35 cellular contexts compared by ENCODE assay signal in the genomic region with DNA sequence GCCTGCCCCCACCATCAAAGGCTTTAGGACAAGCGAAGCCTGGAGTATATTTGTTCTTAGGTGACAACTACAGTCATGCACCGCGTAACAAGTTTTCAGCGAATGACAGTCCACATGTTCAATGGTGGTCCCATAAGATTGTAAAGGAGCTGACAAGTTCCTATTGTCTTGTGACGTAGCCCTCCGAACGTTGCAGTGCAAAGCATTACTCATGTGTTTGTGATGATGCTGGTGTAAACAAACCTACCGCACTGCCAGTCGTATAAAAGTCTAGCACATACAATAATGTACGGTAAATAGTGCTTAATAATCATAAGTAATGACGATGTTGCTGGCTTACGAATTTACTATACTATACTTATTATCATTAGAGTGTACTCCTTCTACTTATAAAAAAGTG. TPM values are rescaled to one million over a fixed set of nuclear protein-coding genes. Genes with fewer than 3 reads are reported as not detected.
"Had no signal": no experiment of that assay in that cellular context is flagged by ENCODE, and none has a peak within 500 bp of the region (broad histone marks: within the 10 kb centered on the region; RNA-seq: fewer than 3 reads in every experiment).

No MANE protein-coding gene starts in this region.

- H3K9me3 ChIP-seq: adrenal gland, body of pancreas, breast epithelium had no signal

- DNase-seq: activated B cell treated with CpG ODN at 0.5 μM for 24 hours; activated CD4-positive, alpha-beta memory T cell treated with anti-CD3 and anti-CD28 coated beads for 36 hours; activated CD4-positive, alpha-beta T cell treated with anti-CD3 and anti-CD28 coated beads for 48 hours; activated CD4-positive, alpha-beta T cell treated with anti-CD3 and anti-CD28 coated beads, Interleukin-2, amount 50 U/mL, for 1 hour; activated CD4-positive, alpha-beta T cell treated with anti-CD3 and anti-CD28 coated beads, Interleukin-2, amount 50 U/mL, for 4 hours; activated CD4-positive, CD25-positive, alpha-beta regulatory T cell treated with anti-CD3 and anti-CD28 coated beads, Interleukin-2, amount 50 U/mL, for 72 hours; activated CD8-positive, alpha-beta memory T cell treated with anti-CD3 and anti-CD28 coated beads, Interleukin-2, amount 50 U/mL, for 4 hours; activated CD8-positive, alpha-beta T cell treated with anti-CD3 and anti-CD28 coated beads for 36 hours; activated effector memory CD4-positive, alpha-beta T cell treated with anti-CD3 and anti-CD28 coated beads, Interleukin-2, amount 50 U/mL, for 16 hours; activated gamma-delta T cell treated with Interleukin-2 at 50 U/mL for 16 hours; activated naive CD4-positive, alpha-beta T cell; activated naive CD4-positive, alpha-beta T cell treated with anti-CD3 and anti-CD28 coated beads for 36 hours; activated naive CD4-positive, alpha-beta T cell treated with anti-CD3 and anti-CD28 coated beads, Interleukin-2, amount 50 U/mL, for 16 hours; activated naive CD8-positive, alpha-beta T cell treated with anti-CD3 and anti-CD28 coated beads for 36 hours; activated T-cell treated with anti-CD3 and anti-CD28 coated beads for 4 hours; activated T-cell treated with anti-CD3 and anti-CD28 coated beads, Interleukin-2, amount 50 U/mL, for 1 hour; activated T-cell treated with anti-CD3 and anti-CD28 coated beads, Interleukin-2, amount 50 U/mL, for 4 hours; activated T-cell treated with anti-CD3 and anti-CD28 coated beads, Interleukin-2, amount 50 U/mL, for 72 hours; adrenal gland; amniotic stem cell; aorta; body of pancreas; brain microvascular endothelial cell; central memory CD4-positive, alpha-beta T cell; T-helper 1 cell; T-helper 2 cell; T-helper 9 cell had no signal

- H3K27me3 Mint-ChIP-seq: activated B cell treated with CpG ODN at 0.5 μM for 24 hours; activated CD4-positive, alpha-beta memory T cell treated with anti-CD3 and anti-CD28 coated beads for 36 hours; activated CD8-positive, alpha-beta T cell treated with anti-CD3 and anti-CD28 coated beads for 36 hours had no signal

- H3K27me3 ChIP-seq: adrenal gland, body of pancreas, brain microvascular endothelial cell, breast epithelium had no signal

- H3K4me3 Mint-ChIP-seq: activated B cell treated with CpG ODN at 0.5 μM for 24 hours; activated CD4-positive, alpha-beta memory T cell treated with anti-CD3 and anti-CD28 coated beads for 36 hours; activated CD8-positive, alpha-beta T cell treated with anti-CD3 and anti-CD28 coated beads for 36 hours; activated naive CD4-positive, alpha-beta T cell treated with anti-CD3 and anti-CD28 coated beads for 36 hours; activated naive CD8-positive, alpha-beta T cell treated with anti-CD3 and anti-CD28 coated beads for 36 hours; activated T-cell treated with anti-CD3 and anti-CD28 coated beads, Interleukin-2, amount 50 U/mL, for 4 hours; activated T-cell treated with anti-CD3 and anti-CD28 coated beads, Interleukin-2, amount 50 U/mL, for 72 hours; activated T-helper 1 cell treated with anti-CD3 and anti-CD28 coated beads, Interleukin-12 subunit alpha, Interleukin-12 subunit beta, Interleukin-2, Interleukin-4 antibody, amounts not matched to agents 30 ng/mL and 10 ng/mL and 1 ng/mL, durations not matched to agents 14 hours and 24 hours and 36 hours; activated T-helper 17 cell treated with anti-CD3 and anti-CD28 coated beads, Interleukin-2, amount 50 U/mL, for 72 hours; T-helper 1 cell treated with Interleukin-12 subunit alpha and Interleukin-12 subunit beta and Interleukin-4 antibody, amounts not matched to agents 30 μg/mL and 1 μg/mL, for 36 hours; T-helper 2 cell treated with Interferon-gamma antibody and Interleukin-4, amounts not matched to agents 5 μg/mL and 100 μg/mL, for 36 hours had no signal

- ATAC-seq: activated CD8-positive, alpha-beta T cell treated with anti-CD3 and anti-CD28 coated beads for 36 hours; activated naive CD4-positive, alpha-beta T cell treated with anti-CD3 and anti-CD28 coated beads, Interleukin-2, amount 50 U/mL, for 72 hours; activated T-cell treated with anti-CD3 and anti-CD28 coated beads, Interleukin-2, amount 50 U/mL, for 4 hours; activated T-cell treated with anti-CD3 and anti-CD28 coated beads, Interleukin-2, amount 50 U/mL, for 72 hours; activated T-helper 17 cell treated with anti-CD3 and anti-CD28 coated beads, Interleukin-2, amount 50 U/mL, for 72 hours; body of pancreas had no signal

- H3K27ac ChIP-seq: adrenal gland, body of pancreas, brain microvascular endothelial cell, breast epithelium, VCaP had no signal

- H3K4me1 ChIP-seq: adrenal gland, body of pancreas, breast epithelium had no signal

- H3K36me3 ChIP-seq: adrenal gland, brain microvascular endothelial cell, breast epithelium had no signal

- H3K36me3 Mint-ChIP-seq: activated CD4-positive, alpha-beta memory T cell treated with anti-CD3 and anti-CD28 coated beads for 36 hours; activated naive CD4-positive, alpha-beta T cell treated with anti-CD3 and anti-CD28 coated beads, Interleukin-2, amount 50 U/mL, for 72 hours; activated naive CD8-positive, alpha-beta T cell treated with anti-CD3 and anti-CD28 coated beads for 36 hours had no signal

- H3K4me3 ChIP-seq: adrenal gland, body of pancreas, breast epithelium had no signal

- H3K4me1 Mint-ChIP-seq: activated B cell treated with CpG ODN at 0.5 μM for 24 hours; activated naive CD8-positive, alpha-beta T cell treated with anti-CD3 and anti-CD28 coated beads for 36 hours; activated T-helper 17 cell treated with anti-CD3 and anti-CD28 coated beads, Interleukin-2, amount 50 U/mL, for 72 hours had no signal

- H3K9me3 Mint-ChIP-seq: activated B cell treated with CpG ODN at 0.5 μM for 24 hours; activated CD4-positive, alpha-beta memory T cell treated with anti-CD3 and anti-CD28 coated beads for 36 hours; activated CD8-positive, alpha-beta T cell treated with anti-CD3 and anti-CD28 coated beads for 36 hours; activated naive CD4-positive, alpha-beta T cell treated with anti-CD3 and anti-CD28 coated beads for 36 hours; activated naive CD4-positive, alpha-beta T cell treated with anti-CD3 and anti-CD28 coated beads, Interleukin-2, amount 50 U/mL, for 72 hours; activated naive CD8-positive, alpha-beta T cell treated with anti-CD3 and anti-CD28 coated beads for 36 hours; activated T-cell treated with anti-CD3 and anti-CD28 coated beads, Interleukin-2, amount 50 U/mL, for 4 hours; activated T-cell treated with anti-CD3 and anti-CD28 coated beads, Interleukin-2, amount 50 U/mL, for 72 hours; activated T-helper 1 cell treated with anti-CD3 and anti-CD28 coated beads, Interleukin-12 subunit alpha, Interleukin-12 subunit beta, Interleukin-2, Interleukin-4 antibody, amounts not matched to agents 30 ng/mL and 10 ng/mL and 1 ng/mL, durations not matched to agents 14 hours and 24 hours and 36 hours; activated T-helper 17 cell treated with anti-CD3 and anti-CD28 coated beads, Interleukin-2, amount 50 U/mL, for 72 hours; T-helper 1 cell treated with Interleukin-12 subunit alpha and Interleukin-12 subunit beta and Interleukin-4 antibody, amounts not matched to agents 30 μg/mL and 1 μg/mL, for 36 hours; T-helper 2 cell treated with Interferon-gamma antibody and Interleukin-4, amounts not matched to agents 5 μg/mL and 100 μg/mL, for 36 hours had no signal

- H3K27ac Mint-ChIP-seq: activated B cell treated with CpG ODN at 0.5 μM for 24 hours; activated CD4-positive, alpha-beta memory T cell treated with anti-CD3 and anti-CD28 coated beads for 36 hours; activated CD8-positive, alpha-beta T cell treated with anti-CD3 and anti-CD28 coated beads for 36 hours; activated naive CD4-positive, alpha-beta T cell treated with anti-CD3 and anti-CD28 coated beads for 36 hours; activated naive CD4-positive, alpha-beta T cell treated with anti-CD3 and anti-CD28 coated beads, Interleukin-2, amount 50 U/mL, for 72 hours; activated naive CD8-positive, alpha-beta T cell treated with anti-CD3 and anti-CD28 coated beads for 36 hours; activated T-cell treated with anti-CD3 and anti-CD28 coated beads, Interleukin-2, amount 50 U/mL, for 72 hours; activated T-helper 1 cell treated with anti-CD3 and anti-CD28 coated beads, Interleukin-12 subunit alpha, Interleukin-12 subunit beta, Interleukin-2, Interleukin-4 antibody, amounts not matched to agents 30 ng/mL and 10 ng/mL and 1 ng/mL, durations not matched to agents 14 hours and 24 hours and 36 hours; activated T-helper 17 cell treated with anti-CD3 and anti-CD28 coated beads, Interleukin-2, amount 50 U/mL, for 72 hours; T-helper 1 cell treated with Interleukin-12 subunit alpha and Interleukin-12 subunit beta and Interleukin-4 antibody, amounts not matched to agents 30 μg/mL and 1 μg/mL, for 36 hours; T-helper 2 cell treated with Interferon-gamma antibody and Interleukin-4, amounts not matched to agents 5 μg/mL and 100 μg/mL, for 36 hours had no signal

RNA-seq across cellular contexts. Expression of gene ADAMTS15, which starts 41.3 kb away (rescaled TPM):
- total RNA-seq: activated B cell treated with CpG ODN at 0.5 μM for 24 hours; activated CD4-positive, alpha-beta memory T cell treated with anti-CD3 and anti-CD28 coated beads for 36 hours; activated CD8-positive, alpha-beta memory T cell treated with anti-CD3 and anti-CD28 coated beads for 36 hours; activated CD8-positive, alpha-beta T cell treated with anti-CD3 and anti-CD28 coated beads for 36 hours; activated naive CD4-positive, alpha-beta T cell treated with anti-CD3 and anti-CD28 coated beads for 36 hours; activated naive CD4-positive, alpha-beta T cell treated with anti-CD3 and anti-CD28 coated beads, Interleukin-2, amount 50 U/mL, for 72 hours; activated naive CD8-positive, alpha-beta T cell treated with anti-CD3 and anti-CD28 coated beads for 36 hours; activated T-cell treated with anti-CD3 and anti-CD28 coated beads, Interleukin-2, amount 50 U/mL, for 4 hours; activated T-helper 1 cell treated with anti-CD3 and anti-CD28 coated beads, Interleukin-12 subunit alpha, Interleukin-12 subunit beta, Interleukin-2, Interleukin-4 antibody, amounts not matched to agents 30 ng/mL and 10 ng/mL and 1 ng/mL, durations not matched to agents 14 hours and 24 hours and 36 hours; activated T-helper 17 cell treated with anti-CD3 and anti-CD28 coated beads, Interleukin-2, amount 50 U/mL, for 72 hours had no signal
